Comparison of ENCODE assay signal across 10 cellular contexts in the genomic region with DNA sequence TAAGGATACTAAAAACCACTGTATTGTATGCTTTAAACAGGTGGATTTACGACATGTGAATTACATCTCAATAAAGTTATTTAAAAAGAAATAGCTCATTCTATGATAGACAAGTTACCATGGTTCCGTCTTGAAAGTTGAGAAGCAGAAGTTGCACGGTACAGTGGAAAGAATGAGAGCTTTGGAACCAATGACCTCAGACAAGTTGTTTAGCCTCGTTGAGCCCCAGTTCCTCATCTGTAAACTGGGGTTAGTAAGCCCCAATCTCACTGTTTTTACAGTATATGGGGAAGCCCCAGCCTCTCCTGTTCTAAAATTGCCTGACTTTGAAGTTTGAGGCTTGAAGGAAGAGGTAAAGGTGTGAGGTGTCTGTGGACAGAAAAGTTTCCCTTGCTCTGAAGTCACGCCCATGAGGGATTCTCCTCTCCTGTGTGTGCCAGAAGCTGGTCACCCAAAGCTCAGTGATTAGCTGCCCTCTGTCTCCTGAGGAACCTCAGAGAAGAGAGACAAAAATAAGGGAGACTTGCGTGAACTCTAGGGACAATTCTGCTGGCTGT. TPM values are rescaled to one million over a fixed set of nuclear protein-coding genes. Genes with fewer than 3 reads are reported as not detected.
DNase-seq lines count a peak whose midpoint lies in the region; ATAC-seq, FAIRE-seq and TF ChIP-seq lines count a peak whose summit lies in the region.
"Had no signal": no experiment of that assay in that cellular context is flagged by ENCODE, and none has a peak within 500 bp of the region (broad histone marks: within the 10 kb centered on the region; RNA-seq: fewer than 3 reads in every experiment).

No MANE protein-coding gene starts in this region.

- H4K20me1 ChIP-seq in Loucy (ENCODE audit: insufficient read depth, low read length, poor library complexity, severe bottlenecking): no peaks in the 10 kb centered on the region

- no peak overlapping the region for H3K4me3 ChIP-seq in Loucy (ENCODE audit: low read length, poor library complexity, severe bottlenecking)

- intact Hi-C loops in head of caudate nucleus (cut with DNase I): no loop called here

- H3K9ac ChIP-seq in Loucy (ENCODE audit: low read depth, low read length, poor library complexity, severe bottlenecking): peak overlapping the region; percentile 28

- H3K36me3 ChIP-seq in Loucy (ENCODE audit: insufficient read depth, low read length): no peaks in the 10 kb centered on the region

- H3K27me3 ChIP-seq in Loucy (ENCODE audit: insufficient read depth, low read length, poor library complexity, severe bottlenecking): no peaks in the 10 kb centered on the region

- ATAC-seq in GM21529 (IDR thresholded peaks at IDR 0.05; ENCODE audit: unreplicated experiment): peak; percentile 81

- H3K9me3 ChIP-seq in Loucy (ENCODE audit: insufficient read depth, low read depth, low read length): no peaks in the 10 kb centered on the region

- no peak for TF ChIP-seq POLR2A in GM12892 (IDR thresholded peaks at IDR 0.05; ENCODE audit: low read depth, low read length)

- H3K4me2 ChIP-seq in Loucy (ENCODE audit: low read depth, low read length, poor library complexity, severe bottlenecking): no peak overlapping the region

- no peaks in the 10 kb centered on the region for H3K9me3 Mint-ChIP-seq in activated naive CD4-positive, alpha-beta T cell treated with anti-CD3 and anti-CD28 coated beads, Interleukin-2, amount 50 U/mL, for 24 hours
- H3K9me3 Mint-ChIP-seq: nephron had no signal

- no peak for DNase-seq in GM12892 (ENCODE audit: insufficient read length)
- DNase-seq in NCI-H187 (lab: John Stamatoyannopoulos, UW): no peak
- no peak for DNase-seq in 8988T
- DNase-seq in NK-92 (lab: John Stamatoyannopoulos, UW; ENCODE audit: unreplicated experiment): no peak
- no peak for DNase-seq in head of caudate nucleus

- no peak for TF ChIP-seq CTCF in Loucy (conservative IDR thresholded peaks at IDR 0.05; ENCODE audit: low read length)

- 0 out of 2 replicates have a peak overlapping the region, but pooled peaks have one; percentile 19 for H2AFZ ChIP-seq in Loucy (ENCODE audit: low read length)

- no peaks in the 10 kb centered on the region for H3K9me2 ChIP-seq in Loucy (replicated peaks; ENCODE audit: low read depth, low read length)

- H3F3A ChIP-seq in Loucy (ENCODE audit: low read depth): no peaks in the 10 kb centered on the region

- peak overlapping the region; percentile 97 for H3K27ac Mint-ChIP-seq in activated naive CD4-positive, alpha-beta T cell treated with anti-CD3 and anti-CD28 coated beads, Interleukin-2, amount 50 U/mL, for 24 hours

- peaks cover 74% of the 10 kb centered on the region for H3K4me1 Mint-ChIP-seq in activated naive CD4-positive, alpha-beta T cell treated with anti-CD3 and anti-CD28 coated beads, Interleukin-2, amount 50 U/mL, for 24 hours
- H3K4me1 Mint-ChIP-seq: nephron had no signal

- H3K27me3 Mint-ChIP-seq in activated naive CD4-positive, alpha-beta T cell treated with anti-CD3 and anti-CD28 coated beads, Interleukin-2, amount 50 U/mL, for 24 hours: no peaks in the 10 kb centered on the region

- H3K79me2 ChIP-seq in Loucy (ENCODE audit: insufficient read depth, low read length): no peaks in the 10 kb centered on the region

- FAIRE-seq in GM12892 (lab: Jason Lieb, UNC): peak; percentile 94
- FAIRE-seq: astrocyte had no signal

- H3K4me1 ChIP-seq in Loucy (ENCODE audit: insufficient read depth, low read length, poor library complexity, severe bottlenecking): peaks cover 55% of the 10 kb centered on the region

- H3K36me3 Mint-ChIP-seq in activated naive CD4-positive, alpha-beta T cell treated with anti-CD3 and anti-CD28 coated beads, Interleukin-2, amount 50 U/mL, for 24 hours: no peaks in the 10 kb centered on the region

- peak overlapping the region; percentile 84 for H3K4me3 Mint-ChIP-seq in activated naive CD4-positive, alpha-beta T cell treated with anti-CD3 and anti-CD28 coated beads, Interleukin-2, amount 50 U/mL, for 24 hours
- H3K4me3 Mint-ChIP-seq: nephron had no signal

RNA-seq across cellular contexts. Expression of a gene that starts 10.0 kb away (rescaled TPM):
- 2.9 TPM for polyA plus RNA-seq in GM12892 (2012; ENCODE audit: missing spikeins)

RNA-seq across cellular contexts. Expression of a gene that starts 32.9 kb away (rescaled TPM):
- polyA plus RNA-seq in GM12892 (2012; ENCODE audit: missing spikeins): 10.8 TPM

RNA-seq across cellular contexts. Expression of a gene that starts 36.3 kb away (rescaled TPM):
- 37.1 TPM for polyA plus RNA-seq in GM12892 (2012; ENCODE audit: missing spikeins)
